ENCODE assay signal across 36 cellular contexts in the genomic region with DNA sequence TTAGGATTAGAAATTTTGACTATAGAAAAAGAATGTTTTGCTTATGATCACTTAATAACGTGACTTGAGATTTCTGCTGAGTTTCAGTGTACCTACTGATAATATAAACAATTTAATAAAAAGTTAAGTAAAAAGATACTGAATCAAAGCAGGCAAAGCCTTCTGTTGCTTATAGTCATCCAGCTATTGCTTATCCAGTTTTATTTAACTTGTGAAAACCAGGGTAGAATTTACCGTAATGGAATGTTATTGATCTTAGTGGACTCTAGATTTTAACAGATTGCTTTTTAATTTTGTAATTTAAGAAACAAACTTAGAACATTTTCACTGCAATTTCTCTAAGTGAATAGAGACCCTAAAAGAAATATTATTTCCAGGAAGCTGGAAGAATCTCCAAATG. TPM values are rescaled to one million over a fixed set of nuclear protein-coding genes. Genes with fewer than 3 reads are reported as not detected.
"Had no signal": no experiment of that assay in that cellular context is flagged by ENCODE, and none has a peak within 500 bp of the region (broad histone marks: within the 10 kb centered on the region; RNA-seq: fewer than 3 reads in every experiment).

No MANE protein-coding gene starts in this region.

- H3K27me3 ChIP-seq: ascending aorta, cardiac muscle cell had no signal

- H3K4me1 Mint-ChIP-seq: activated CD4-positive, alpha-beta T cell treated with anti-CD3 and anti-CD28 coated beads, Interleukin-2, amount 10 ng/mL, durations not matched to agents 24 days and 14 days; activated naive CD4-positive, alpha-beta T cell treated with anti-CD3 and anti-CD28 coated beads, Interleukin-2, amount 10 ng/mL, durations not matched to agents 7 days and 5 days; activated naive CD8-positive, alpha-beta T cell treated with anti-CD3 and anti-CD28 coated beads, Interleukin-2, amount 50 U/mL, for 24 hours; activated T-helper 17 cell treated with anti-CD3 and anti-CD28 coated beads, Interleukin-2, amount 50 U/mL, for 72 hours had no signal

- H3K36me3 ChIP-seq: ascending aorta, cardiac muscle cell had no signal

- H3K4me3 Mint-ChIP-seq: activated B cell treated with CpG ODN at 0.5 μM for 24 hours; activated CD4-positive, alpha-beta memory T cell treated with anti-CD3 and anti-CD28 coated beads for 36 hours; activated CD4-positive, alpha-beta T cell treated with anti-CD3 and anti-CD28 coated beads, Interleukin-2, amount 10 ng/mL, durations not matched to agents 24 days and 14 days; activated CD8-positive, alpha-beta T cell treated with anti-CD3 and anti-CD28 coated beads for 36 hours; activated naive CD4-positive, alpha-beta T cell treated with anti-CD3 and anti-CD28 coated beads, Interleukin-2, amount 10 ng/mL, durations not matched to agents 7 days and 5 days; activated naive CD4-positive, alpha-beta T cell treated with anti-CD3 and anti-CD28 coated beads, Interleukin-2, amount 50 U/mL, for 24 hours; activated naive CD8-positive, alpha-beta T cell; activated naive CD8-positive, alpha-beta T cell treated with anti-CD3 and anti-CD28 coated beads, Interleukin-2, amount 10 ng/mL, durations not matched to agents 7 days and 5 days; activated naive CD8-positive, alpha-beta T cell treated with anti-CD3 and anti-CD28 coated beads, Interleukin-2, amount 50 U/mL, for 24 hours; activated T-cell treated with anti-CD3 and anti-CD28 coated beads, Interleukin-2, amount 50 U/mL, for 4 hours; activated T-cell treated with anti-CD3 and anti-CD28 coated beads, Interleukin-2, amount 50 U/mL, for 72 hours; activated T-helper 1 cell treated with anti-CD3 and anti-CD28 coated beads, Interleukin-12 subunit alpha, Interleukin-12 subunit beta, Interleukin-2, Interleukin-4 antibody, amounts not matched to agents 30 ng/mL and 10 ng/mL and 1 ng/mL, durations not matched to agents 14 hours and 24 hours and 36 hours; activated T-helper 17 cell treated with anti-CD3 and anti-CD28 coated beads, Interleukin-2, amount 50 U/mL, for 72 hours; brain; T-helper 1 cell treated with Interleukin-12 subunit alpha and Interleukin-12 subunit beta and Interleukin-4 antibody, amounts not matched to agents 30 μg/mL and 1 μg/mL, for 36 hours; T-helper 2 cell treated with Interferon-gamma antibody and Interleukin-4, amounts not matched to agents 5 μg/mL and 100 μg/mL, for 36 hours had no signal

- H3K9me3 Mint-ChIP-seq: activated B cell treated with CpG ODN at 0.5 μM for 24 hours; activated CD4-positive, alpha-beta memory T cell treated with anti-CD3 and anti-CD28 coated beads for 36 hours; activated CD4-positive, alpha-beta T cell treated with anti-CD3 and anti-CD28 coated beads, Interleukin-2, amount 10 ng/mL, durations not matched to agents 24 days and 14 days; activated CD8-positive, alpha-beta T cell treated with anti-CD3 and anti-CD28 coated beads for 36 hours; activated naive CD4-positive, alpha-beta T cell treated with anti-CD3 and anti-CD28 coated beads, Interleukin-2, amount 10 ng/mL, durations not matched to agents 7 days and 5 days; activated naive CD4-positive, alpha-beta T cell treated with anti-CD3 and anti-CD28 coated beads, Interleukin-2, amount 50 U/mL, for 24 hours; activated naive CD8-positive, alpha-beta T cell treated with anti-CD3 and anti-CD28 coated beads, Interleukin-2, amount 10 ng/mL, durations not matched to agents 7 days and 5 days; activated naive CD8-positive, alpha-beta T cell treated with anti-CD3 and anti-CD28 coated beads, Interleukin-2, amount 50 U/mL, for 24 hours; activated T-cell treated with anti-CD3 and anti-CD28 coated beads, Interleukin-2, amount 50 U/mL, for 4 hours; activated T-cell treated with anti-CD3 and anti-CD28 coated beads, Interleukin-2, amount 50 U/mL, for 72 hours; activated T-helper 1 cell treated with anti-CD3 and anti-CD28 coated beads, Interleukin-12 subunit alpha, Interleukin-12 subunit beta, Interleukin-2, Interleukin-4 antibody, amounts not matched to agents 30 ng/mL and 10 ng/mL and 1 ng/mL, durations not matched to agents 14 hours and 24 hours and 36 hours; activated T-helper 17 cell treated with anti-CD3 and anti-CD28 coated beads, Interleukin-2, amount 50 U/mL, for 72 hours; brain; T-helper 1 cell treated with Interleukin-12 subunit alpha and Interleukin-12 subunit beta and Interleukin-4 antibody, amounts not matched to agents 30 μg/mL and 1 μg/mL, for 36 hours; T-helper 2 cell treated with Interferon-gamma antibody and Interleukin-4, amounts not matched to agents 5 μg/mL and 100 μg/mL, for 36 hours had no signal

- H3K4me1 ChIP-seq: ascending aorta had no signal

- H3K9me3 ChIP-seq: ascending aorta had no signal

- DNase-seq: activated B cell treated with CpG ODN at 0.5 μM for 24 hours; activated CD4-positive, alpha-beta memory T cell treated with anti-CD3 and anti-CD28 coated beads for 36 hours; activated CD4-positive, alpha-beta T cell treated with anti-CD3 and anti-CD28 coated beads for 4 hours; activated CD4-positive, alpha-beta T cell treated with anti-CD3 and anti-CD28 coated beads, Interleukin-2, amount 10 ng/mL, durations not matched to agents 24 days and 14 days; activated CD4-positive, alpha-beta T cell treated with anti-CD3 and anti-CD28 coated beads, Interleukin-2, amount 50 U/mL, for 1 hour; activated CD4-positive, alpha-beta T cell treated with anti-CD3 and anti-CD28 coated beads, Interleukin-2, amount 50 U/mL, for 4 hours; activated CD4-positive, CD25-positive, alpha-beta regulatory T cell treated with anti-CD3 and anti-CD28 coated beads, Interleukin-2, amount 50 U/mL, for 72 hours; activated CD8-positive, alpha-beta memory T cell treated with anti-CD3 and anti-CD28 coated beads, Interleukin-2, amount 50 U/mL, for 4 hours; activated CD8-positive, alpha-beta T cell treated with anti-CD3 and anti-CD28 coated beads for 36 hours; activated effector memory CD4-positive, alpha-beta T cell treated with anti-CD3 and anti-CD28 coated beads, Interleukin-2, amount 50 U/mL, for 16 hours; activated gamma-delta T cell treated with Interleukin-2 at 50 U/mL for 16 hours; activated naive CD4-positive, alpha-beta T cell; activated naive CD4-positive, alpha-beta T cell treated with anti-CD3 and anti-CD28 coated beads, Interleukin-2, amount 10 ng/mL, durations not matched to agents 7 days and 5 days; activated naive CD8-positive, alpha-beta T cell treated with anti-CD3 and anti-CD28 coated beads, Interleukin-2, amount 10 ng/mL, durations not matched to agents 7 days and 5 days; activated naive CD8-positive, alpha-beta T cell treated with anti-CD3 and anti-CD28 coated beads, Interleukin-2, amount 50 U/mL, for 24 hours; activated T-cell treated with anti-CD3 and anti-CD28 coated beads for 4 hours; activated T-cell treated with anti-CD3 and anti-CD28 coated beads, Interleukin-2, amount 50 U/mL, for 1 hour; activated T-cell treated with anti-CD3 and anti-CD28 coated beads, Interleukin-2, amount 50 U/mL, for 4 hours; activated T-cell treated with anti-CD3 and anti-CD28 coated beads, Interleukin-2, amount 50 U/mL, for 72 hours; amygdala; anterior cingulate cortex; central memory CD4-positive, alpha-beta T cell; SW 1271; T-helper 1 cell; T-helper 2 cell; T-helper 9 cell had no signal

- H3K27ac Mint-ChIP-seq: activated B cell treated with CpG ODN at 0.5 μM for 24 hours; activated CD4-positive, alpha-beta memory T cell treated with anti-CD3 and anti-CD28 coated beads for 36 hours; activated CD4-positive, alpha-beta T cell treated with anti-CD3 and anti-CD28 coated beads, Interleukin-2, amount 10 ng/mL, durations not matched to agents 24 days and 14 days; activated CD8-positive, alpha-beta T cell treated with anti-CD3 and anti-CD28 coated beads for 36 hours; activated naive CD4-positive, alpha-beta T cell treated with anti-CD3 and anti-CD28 coated beads, Interleukin-2, amount 10 ng/mL, durations not matched to agents 7 days and 5 days; activated naive CD4-positive, alpha-beta T cell treated with anti-CD3 and anti-CD28 coated beads, Interleukin-2, amount 50 U/mL, for 24 hours; activated naive CD8-positive, alpha-beta T cell; activated naive CD8-positive, alpha-beta T cell treated with anti-CD3 and anti-CD28 coated beads, Interleukin-2, amount 10 ng/mL, durations not matched to agents 7 days and 5 days; activated naive CD8-positive, alpha-beta T cell treated with anti-CD3 and anti-CD28 coated beads, Interleukin-2, amount 50 U/mL, for 24 hours; activated T-cell treated with anti-CD3 and anti-CD28 coated beads, Interleukin-2, amount 50 U/mL, for 72 hours; activated T-helper 1 cell treated with anti-CD3 and anti-CD28 coated beads, Interleukin-12 subunit alpha, Interleukin-12 subunit beta, Interleukin-2, Interleukin-4 antibody, amounts not matched to agents 30 ng/mL and 10 ng/mL and 1 ng/mL, durations not matched to agents 14 hours and 24 hours and 36 hours; activated T-helper 17 cell treated with anti-CD3 and anti-CD28 coated beads, Interleukin-2, amount 50 U/mL, for 72 hours; brain; T-helper 1 cell treated with Interleukin-12 subunit alpha and Interleukin-12 subunit beta and Interleukin-4 antibody, amounts not matched to agents 30 μg/mL and 1 μg/mL, for 36 hours; T-helper 2 cell treated with Interferon-gamma antibody and Interleukin-4, amounts not matched to agents 5 μg/mL and 100 μg/mL, for 36 hours had no signal

- H3K4me3 ChIP-seq: ascending aorta, cardiac muscle cell had no signal

- H3K36me3 Mint-ChIP-seq: activated CD4-positive, alpha-beta memory T cell treated with anti-CD3 and anti-CD28 coated beads for 36 hours; activated naive CD4-positive, alpha-beta T cell treated with anti-CD3 and anti-CD28 coated beads, Interleukin-2, amount 10 ng/mL, durations not matched to agents 7 days and 5 days; activated naive CD8-positive, alpha-beta T cell treated with anti-CD3 and anti-CD28 coated beads, Interleukin-2, amount 10 ng/mL, durations not matched to agents 7 days and 5 days; brain had no signal

- H3K27ac ChIP-seq: ascending aorta, cardiac muscle cell, VCaP had no signal

- H3K27me3 Mint-ChIP-seq: activated B cell treated with CpG ODN at 0.5 μM for 24 hours; activated CD4-positive, alpha-beta memory T cell treated with anti-CD3 and anti-CD28 coated beads for 36 hours; activated CD8-positive, alpha-beta T cell treated with anti-CD3 and anti-CD28 coated beads for 36 hours; activated naive CD4-positive, alpha-beta T cell treated with anti-CD3 and anti-CD28 coated beads, Interleukin-2, amount 10 ng/mL, durations not matched to agents 7 days and 5 days; activated naive CD4-positive, alpha-beta T cell treated with anti-CD3 and anti-CD28 coated beads, Interleukin-2, amount 50 U/mL, for 24 hours; activated naive CD8-positive, alpha-beta T cell; activated naive CD8-positive, alpha-beta T cell treated with anti-CD3 and anti-CD28 coated beads, Interleukin-2, amount 10 ng/mL, durations not matched to agents 7 days and 5 days; activated naive CD8-positive, alpha-beta T cell treated with anti-CD3 and anti-CD28 coated beads, Interleukin-2, amount 50 U/mL, for 24 hours; activated T-helper 17 cell treated with anti-CD3 and anti-CD28 coated beads, Interleukin-2, amount 50 U/mL, for 72 hours; brain had no signal

- ATAC-seq: activated CD8-positive, alpha-beta T cell treated with anti-CD3 and anti-CD28 coated beads for 36 hours; activated naive CD8-positive, alpha-beta T cell treated with anti-CD3 and anti-CD28 coated beads, Interleukin-2, amount 50 U/mL, for 24 hours; activated T-cell treated with anti-CD3 and anti-CD28 coated beads, Interleukin-2, amount 50 U/mL, for 4 hours; activated T-cell treated with anti-CD3 and anti-CD28 coated beads, Interleukin-2, amount 50 U/mL, for 72 hours; activated T-helper 17 cell treated with anti-CD3 and anti-CD28 coated beads, Interleukin-2, amount 50 U/mL, for 72 hours had no signal

RNA-seq across cellular contexts. Expression of gene TMEM182, which starts 7.1 kb away (rescaled TPM):
- total RNA-seq: ascending aorta had no signal
